In the genomic region with DNA sequence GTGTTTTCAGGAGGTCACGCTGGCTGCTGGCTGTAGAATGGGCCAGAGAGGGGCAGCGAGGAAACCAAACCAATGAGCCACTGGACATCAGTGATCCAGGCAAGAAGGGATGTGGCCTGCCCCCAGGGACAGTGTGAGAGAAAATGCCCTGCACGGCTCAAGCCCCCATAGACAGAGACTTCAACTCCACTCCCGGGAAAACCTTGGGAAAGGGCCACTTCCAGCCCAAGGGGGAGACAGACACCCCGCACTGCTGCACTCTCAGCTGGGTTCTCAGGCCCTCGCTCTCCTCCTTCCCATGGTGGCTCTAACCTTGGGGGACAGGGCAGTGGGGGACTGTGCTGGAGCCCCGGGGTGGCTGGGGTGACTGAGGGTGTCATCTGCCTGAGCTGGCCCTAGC, we compare ENCODE assay signal across 21 cellular contexts.
DNase-seq lines count a peak whose midpoint lies in the region; ATAC-seq and TF ChIP-seq lines count a peak whose summit lies in the region.
"Had no signal": no experiment of that assay in that cellular context is flagged by ENCODE, and none has a peak within 500 bp of the region (broad histone marks: within the 10 kb centered on the region; RNA-seq: fewer than 3 reads in every experiment).

No MANE protein-coding gene starts in this region.

- TF ChIP-seq POLR2A in IMR-90 (IDR thresholded peaks at IDR 0.05; ENCODE audit: low read depth, low read length), result no peak

- H2AK9ac ChIP-seq in IMR-90 (replicated peaks; ENCODE audit: low read depth, low read length, poor library complexity), result no peak overlapping the region

- no peaks in the 10 kb centered on the region for H3K36me3 Mint-ChIP-seq in stimulated activated memory B cell treated with anti-CD40 and anti-IgM and Interleukin-4, amounts not matched to agents 10 μg/mL and 1 μg/mL and 100 μg/mL, for 72 hours
- H3K36me3 Mint-ChIP-seq: CD4-positive, CD25-positive, alpha-beta regulatory T cell; CD8-positive, alpha-beta memory T cell had no signal

- H3F3A ChIP-seq in SK-N-SH (replicated peaks; ENCODE audit: insufficient read depth), result no peaks in the 10 kb centered on the region

- TF ChIP-seq CTCF in IMR-90 (conservative IDR thresholded peaks at IDR 0.05; ENCODE audit: low read depth, low read length), result no peak
- TF ChIP-seq CTCF in osteoblast (IDR thresholded peaks at IDR 0.05; ENCODE audit: extremely low read depth, low read depth, low read length), result no peak
- no peak for TF ChIP-seq CTCF in SK-N-SH (IDR thresholded peaks at IDR 0.05)

- H3K56ac ChIP-seq in IMR-90 (ENCODE audit: extremely low read depth, insufficient read depth, low read length), result no peak overlapping the region

- H2BK15ac ChIP-seq in IMR-90 (ENCODE audit: low read depth, low read length) (no peak overlapping the region), mesenchymal stem cell (ENCODE audit: low read depth, poor library complexity, severe bottlenecking) (no peak overlapping the region)

- H4K5ac ChIP-seq in IMR-90 (ENCODE audit: low read depth, low read length), result no peak overlapping the region

- TF ChIP-seq EP300 in SK-N-SH (IDR thresholded peaks at IDR 0.05; ENCODE audit: borderline replicate concordance in 1 of 2, low read depth in 1 of 2, low read length in 1 of 2), result no peak

- no peak overlapping the region for H4K91ac ChIP-seq in IMR-90 (ENCODE audit: insufficient read depth, low read depth, low read length)
- H4K91ac ChIP-seq in mesenchymal stem cell (ENCODE audit: low read length), result peak overlapping the region; percentile 27

- H3K9me3 Mint-ChIP-seq in stimulated activated memory B cell treated with anti-CD40 and anti-IgM and Interleukin-4, amounts not matched to agents 10 μg/mL and 1 μg/mL and 100 μg/mL, for 72 hours, result no peaks in the 10 kb centered on the region
- H3K9me3 Mint-ChIP-seq: CD8-positive, alpha-beta memory T cell; GM23338; HFFc6 had no signal

- H2AFZ ChIP-seq in IMR-90 (replicated peaks; ENCODE audit: low read length, poor library complexity) (no peak overlapping the region), mesenchymal stem cell (ENCODE audit: low read depth, low read length) (no peak overlapping the region), osteoblast (ENCODE audit: low read length) (no peak overlapping the region), SK-N-SH (ENCODE audit: low read depth) (no peak overlapping the region)
- H2AFZ ChIP-seq: GM23338 had no signal

- in situ Hi-C loops in IMR-90 (cut with MboI; ENCODE audit: low sequenced_read_pairs), result loop anchor here (10.0 to 25.0 kb wide), 3 partner anchors 309 to 902 kb away; no protein-coding TSS in a partner anchor

- H3K9me1 ChIP-seq in IMR-90 (ENCODE audit: insufficient read depth, low read length), result no peaks in the 10 kb centered on the region; the same call in 1 of the 2 replicates

- TF ChIP-seq RAD21 in IMR-90 (IDR thresholded peaks at IDR 0.05; ENCODE audit: low read length) (no peak), SK-N-SH (IDR thresholded peaks at IDR 0.05; ENCODE audit: low read length) (no peak)

- H3K4me1 ChIP-seq in IMR-90 (ENCODE audit: control insufficient read depth, insufficient read depth, low read length) (peaks cover 10% of the 10 kb centered on the region), mesenchymal stem cell (ENCODE audit: control insufficient read depth, insufficient read depth, low read depth, low read length) (peaks cover 21% of the 10 kb centered on the region), osteoblast (ENCODE audit: insufficient read depth, low read length) (peaks cover 34% of the 10 kb centered on the region), SK-N-SH (ENCODE audit: control insufficient read depth in 1 of 2, insufficient read depth in 2 of 2, low read depth in 1 of 2, low read length in 1 of 2) (peaks cover 0 to 15% of the 10 kb centered on the region in 2 experiments; a peak in 2 of 4 replicates)
- H3K4me1 ChIP-seq: BE2C had no signal

- H3K27me3 ChIP-seq in IMR-90 (ENCODE audit: control insufficient read depth, insufficient read depth, low read length), result 0 out of 2 replicates have a peak, but pooled peaks cover 2% of the 10 kb centered on the region
- H3K27me3 ChIP-seq in mesenchymal stem cell (ENCODE audit: control insufficient read depth in 1 of 2, insufficient read depth in 1 of 2, low read length in 2 of 2), result peaks cover 0 to 21% of the 10 kb centered on the region in 2 experiments
- H3K27me3 ChIP-seq in osteoblast (ENCODE audit: insufficient read depth, low read length), result no peaks in the 10 kb centered on the region
- no peaks in the 10 kb centered on the region for H3K27me3 ChIP-seq in SK-N-SH (ENCODE audit: insufficient read depth)
- H3K27me3 ChIP-seq: BE2C had no signal

- CTCF ChIA-PET in IMR-90 (lab: Yijun Ruan, JAX), result interaction anchor here (1.6 kb wide), 1 partner anchor 10 kb away, joined by 4 read pairs; no protein-coding TSS in a partner anchor
- CTCF ChIA-PET in SK-N-SH (lab: Yijun Ruan, JAX), result interaction anchor here (0.7 to 1.1 kb wide), 3 partner anchors 327 to 911 kb away, joined by 3 read pairs; no protein-coding TSS in a partner anchor

- WGBS in IMR-90 (ENCODE audit: extremely low coverage in 2 of 2, insufficient read length in 1 of 2), 2 experiments, result 83% methylated on average over 3 of the region's 7 CpGs; no CpG with 5 or more reads in 1 of the 2 experiments
- 96% methylated on average over 7 of the region's 7 CpGs for WGBS in mesenchymal stem cell
- WGBS in SK-N-SH (ENCODE audit: low lambda C conversion rate), result 67% methylated on average over 3 of the region's 7 CpGs

- no peak overlapping the region for H2BK120ac ChIP-seq in IMR-90 (ENCODE audit: low read depth, low read length)
- no peak overlapping the region for H2BK120ac ChIP-seq in mesenchymal stem cell (ENCODE audit: low read depth, low read length)

- ATAC-seq in IMR-90 (ENCODE audit: low read depth) (no peak), HG02885 (IDR thresholded peaks at IDR 0.05; ENCODE audit: poor library complexity, unreplicated experiment) (no peak)
- ATAC-seq in stimulated activated memory B cell treated with anti-CD40 and anti-IgM and Interleukin-4, amounts not matched to agents 10 μg/mL and 1 μg/mL and 100 μg/mL, for 72 hours, result no peak
- ATAC-seq: GM23338, HCT116, HepG2 had no signal

- H3K4me2 ChIP-seq in IMR-90 (ENCODE audit: low read depth, low read length) (no peak overlapping the region), mesenchymal stem cell (ENCODE audit: low read length, poor library complexity, severe bottlenecking) (no peak overlapping the region), osteoblast (ENCODE audit: insufficient read depth, low read length) (no peak overlapping the region), SK-N-SH (no peak overlapping the region)
- H3K4me2 ChIP-seq: GM23338 had no signal

- dilution Hi-C loops in IMR-90 (cut with HindIII; ENCODE audit: low sequenced_read_pairs, unreplicated experiment), result no loop called here

- BruUV-seq in IMR-90 (replicated peaks; lab: Mats Ljungman, UMichigan), result no TSS peak

- no peaks in the 10 kb centered on the region for H3K79me2 ChIP-seq in osteoblast (ENCODE audit: insufficient read depth, low read length)
- no peaks in the 10 kb centered on the region for H3K79me2 ChIP-seq in SK-N-SH (ENCODE audit: insufficient read depth)

- H3K79me1 ChIP-seq in IMR-90 (ENCODE audit: low read depth in 1 of 2, low read length in 2 of 2) (no peaks in the 10 kb centered on the region), mesenchymal stem cell (replicated peaks; ENCODE audit: low read length, poor library complexity, severe bottlenecking) (no peaks in the 10 kb centered on the region)

- H4K8ac ChIP-seq in IMR-90 (ENCODE audit: low read depth in 2 of 2, low read length in 2 of 2) (no peak overlapping the region), mesenchymal stem cell (ENCODE audit: low read length) (no peak overlapping the region)

- H3K18ac ChIP-seq in IMR-90 (ENCODE audit: low read depth, low read length) (no peak overlapping the region), mesenchymal stem cell (ENCODE audit: low read depth in 1 of 2, low read length in 2 of 2) (peak overlapping the region in 1 of 2 experiments; percentile 46)

- peaks cover 11% of the 10 kb centered on the region for H3K4me1 Mint-ChIP-seq in stimulated activated memory B cell treated with anti-CD40 and anti-IgM and Interleukin-4, amounts not matched to agents 10 μg/mL and 1 μg/mL and 100 μg/mL, for 72 hours

- no peaks in the 10 kb centered on the region for H3K36me3 ChIP-seq in IMR-90 (ENCODE audit: control insufficient read depth, insufficient read depth, low read length)
- H3K36me3 ChIP-seq in mesenchymal stem cell (ENCODE audit: control insufficient read depth in 1 of 2, insufficient read depth in 2 of 2, low read depth in 1 of 2, low read length in 2 of 2), result no peaks in the 10 kb centered on the region
- no peaks in the 10 kb centered on the region for H3K36me3 ChIP-seq in osteoblast (ENCODE audit: insufficient read depth, low read length)
- H3K36me3 ChIP-seq in SK-N-SH (replicated peaks in 1 of 2; ENCODE audit: control insufficient read depth in 1 of 2, insufficient read depth in 2 of 2, low read length in 1 of 2), result no peaks in the 10 kb centered on the region
- H3K36me3 ChIP-seq: BE2C had no signal

- DNase-seq in IMR-90, result no peak
- no peak for DNase-seq in mesenchymal stem cell
- peak; percentile 79 for DNase-seq in osteoblast (ENCODE audit: insufficient read length, low spot score, missing footprints)
- DNase-seq in NCI-H2227 (lab: John Stamatoyannopoulos, UW; ENCODE audit: unreplicated experiment), result no peak
- DNase-seq in SK-N-SH, result no peak
- no peak for DNase-seq in NCI-H2227 treated with DMSO at 0.1 percent for 48 hours (lab: John Stamatoyannopoulos, UW)
- DNase-seq: BE2C; C1 segment of cervical spinal cord; CD4-positive, CD25-positive, alpha-beta regulatory T cell; CD8-positive, alpha-beta memory T cell; COR-L47; DMS 273 treated with DMSO at 0.1 percent for 48 hours; DMS53; GDM1; H7; HFFc6 had no signal

- no peaks in the 10 kb centered on the region for H3K9me2 ChIP-seq in SK-N-SH

- POLR2A ChIA-PET in IMR-90 (lab: Charles Lee; ENCODE audit: unreplicated experiment), result no interaction called here
- POLR2A ChIA-PET in SK-N-SH (lab: Yijun Ruan, JAX), result no interaction called here

- H3K4ac ChIP-seq in IMR-90 (ENCODE audit: low read depth, low read length) (no peak overlapping the region), mesenchymal stem cell (ENCODE audit: low read depth in 1 of 2, low read length in 2 of 2) (peak overlapping the region in 1 of 2 experiments; percentile 13)

- H4K20me1 ChIP-seq in IMR-90 (ENCODE audit: insufficient read depth, low read length), result no peaks in the 10 kb centered on the region
- no peaks in the 10 kb centered on the region for H4K20me1 ChIP-seq in osteoblast (ENCODE audit: insufficient read depth, low read length)
- H4K20me1 ChIP-seq in SK-N-SH (ENCODE audit: insufficient read depth), result no peaks in the 10 kb centered on the region

- H3K9ac ChIP-seq in IMR-90 (ENCODE audit: low read depth, low read length) (no peak overlapping the region), mesenchymal stem cell (ENCODE audit: low read length) (no peak overlapping the region), SK-N-SH (no peak overlapping the region)

- intact Hi-C loops in IMR-90 (cut with micrococcal nuclease), result loop anchor here (10.0 kb wide), 4 partner anchors 169 to 729 kb away; partner anchors contain the start of gene KATNAL1

- H3K27me3 Mint-ChIP-seq in stimulated activated memory B cell treated with anti-CD40 and anti-IgM and Interleukin-4, amounts not matched to agents 10 μg/mL and 1 μg/mL and 100 μg/mL, for 72 hours, result peaks cover 32% of the 10 kb centered on the region

- H2BK12ac ChIP-seq in mesenchymal stem cell (ENCODE audit: low read length in 2 of 2), result peak overlapping the region; percentile 31 to 91

- H2AK5ac ChIP-seq in IMR-90 (ENCODE audit: low read depth, low read length) (0 out of 2 replicates have a peak overlapping the region, but pooled peaks have one; percentile 8), mesenchymal stem cell (ENCODE audit: low read length, severe bottlenecking) (no peak overlapping the region)

- H3K4me3 ChIP-seq in IMR-90 (ENCODE audit: insufficient read depth, low read depth, low read length) (no peak overlapping the region), mesenchymal stem cell (ENCODE audit: insufficient read depth in 1 of 2, low read depth in 1 of 2, low read length in 2 of 2) (no peak overlapping the region), osteoblast (ENCODE audit: insufficient read depth, low read length) (no peak overlapping the region), SK-N-SH (ENCODE audit: low read depth in 2 of 2, low read length in 1 of 2) (no peak overlapping the region)
- H3K4me3 ChIP-seq: GM23338 had no signal

- H3K27ac ChIP-seq in IMR-90 (ENCODE audit: insufficient read depth, low read length) (no peak overlapping the region), mesenchymal stem cell (ENCODE audit: low read length, poor library complexity, severe bottlenecking) (no peak overlapping the region), osteoblast (ENCODE audit: low read depth, low read length) (no peak overlapping the region), SK-N-SH (ENCODE audit: low read depth in 2 of 2, low read length in 1 of 2) (no peak overlapping the region)

- H3K9me3 ChIP-seq in IMR-90 (ENCODE audit: control insufficient read depth, insufficient read depth, low read length), result no peaks in the 10 kb centered on the region
- H3K9me3 ChIP-seq in mesenchymal stem cell (ENCODE audit: control insufficient read depth, low read length), result no peaks in the 10 kb centered on the region
- H3K9me3 ChIP-seq in osteoblast (ENCODE audit: low read depth, low read length), result no peaks in the 10 kb centered on the region
- H3K9me3 ChIP-seq in SK-N-SH, result no peaks in the 10 kb centered on the region
- H3K9me3 ChIP-seq: BE2C had no signal

- H3K4me3 Mint-ChIP-seq in stimulated activated memory B cell treated with anti-CD40 and anti-IgM and Interleukin-4, amounts not matched to agents 10 μg/mL and 1 μg/mL and 100 μg/mL, for 72 hours, result no peak overlapping the region
- H3K4me3 Mint-ChIP-seq: CD4-positive, CD25-positive, alpha-beta regulatory T cell; CD8-positive, alpha-beta memory T cell; GM23338; HFFc6 had no signal

- H3K14ac ChIP-seq in IMR-90 (replicated peaks; ENCODE audit: low read depth, low read length), result no peak overlapping the region
- H3K14ac ChIP-seq in mesenchymal stem cell (ENCODE audit: low read length in 2 of 2), result peak overlapping the region in 1 of 2 experiments; percentile 53

- H3K27ac Mint-ChIP-seq in stimulated activated memory B cell treated with anti-CD40 and anti-IgM and Interleukin-4, amounts not matched to agents 10 μg/mL and 1 μg/mL and 100 μg/mL, for 72 hours, result peak overlapping the region; percentile 66
- H3K27ac Mint-ChIP-seq: GM23338, HFFc6 had no signal

- H3K23ac ChIP-seq in IMR-90 (ENCODE audit: low read depth, low read length) (no peak overlapping the region), mesenchymal stem cell (ENCODE audit: low read length in 2 of 2) (no peak overlapping the region)

- no peak overlapping the region for H2BK5ac ChIP-seq in IMR-90 (ENCODE audit: low read depth, low read length, poor library complexity, severe bottlenecking)
- H2BK5ac ChIP-seq in mesenchymal stem cell (ENCODE audit: low read depth, low read length, poor library complexity, severe bottlenecking), result no peak overlapping the region

- H2BK20ac ChIP-seq in IMR-90 (ENCODE audit: low read depth, low read length), result no peak overlapping the region
